In the genomic region with DNA sequence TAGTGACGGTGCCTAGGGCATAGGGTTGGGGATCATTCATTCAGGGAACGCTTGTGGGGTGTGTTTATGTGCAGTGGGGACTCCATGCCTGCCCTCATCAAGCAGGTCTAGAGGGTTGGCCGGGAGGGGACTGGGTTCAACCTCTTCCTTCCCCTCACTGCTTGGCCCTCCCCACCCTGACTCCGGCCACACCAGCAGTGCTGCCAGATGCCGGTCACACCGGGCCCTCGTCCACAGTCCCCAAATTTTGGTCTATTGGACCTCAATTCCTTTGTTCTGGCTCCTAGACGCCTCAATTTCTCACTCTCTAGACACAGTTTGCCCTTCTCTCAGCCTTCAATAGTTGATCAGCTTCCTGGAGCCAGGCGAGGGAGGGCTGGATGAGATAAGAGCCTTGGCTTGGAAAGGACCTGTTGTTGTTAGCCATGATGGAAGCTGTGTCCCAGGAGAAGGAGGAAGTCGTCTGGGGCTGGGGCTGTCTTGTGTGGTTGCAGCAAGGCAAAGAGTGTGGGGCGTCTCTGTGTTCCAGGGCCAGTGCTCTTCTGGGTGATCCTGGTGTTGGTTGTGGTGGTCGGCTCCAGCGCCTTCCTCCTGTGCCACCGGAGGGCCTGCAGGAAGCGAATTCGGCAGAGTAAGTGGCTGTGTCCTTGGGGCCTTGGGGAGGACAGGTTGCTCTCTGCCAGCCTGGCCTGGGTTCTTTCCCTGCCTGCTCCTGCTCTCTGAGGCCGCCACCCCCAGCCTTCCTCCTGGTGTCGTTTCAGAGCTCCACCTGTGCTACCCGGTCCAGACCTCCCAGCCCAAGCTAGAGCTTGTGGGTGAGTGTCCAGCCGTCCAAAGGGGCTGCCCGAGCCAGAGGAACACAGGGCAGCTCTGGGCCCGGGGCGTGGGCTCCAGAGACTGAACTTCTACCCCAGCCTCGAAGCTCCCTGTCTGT, we compare ENCODE assay signal across 1 cellular context.
TF ChIP-seq lines count a peak whose summit lies in the region.

No MANE protein-coding gene starts in this region.

TF ChIP-seq in SK-N-SH treated with all-trans-retinoic acid at 6 μM for 48 hours, 23 proteins besides CTCF, POLR2A, EP300 and RAD21 (continued from another document):
- TF ChIP-seq, protein P1, sequence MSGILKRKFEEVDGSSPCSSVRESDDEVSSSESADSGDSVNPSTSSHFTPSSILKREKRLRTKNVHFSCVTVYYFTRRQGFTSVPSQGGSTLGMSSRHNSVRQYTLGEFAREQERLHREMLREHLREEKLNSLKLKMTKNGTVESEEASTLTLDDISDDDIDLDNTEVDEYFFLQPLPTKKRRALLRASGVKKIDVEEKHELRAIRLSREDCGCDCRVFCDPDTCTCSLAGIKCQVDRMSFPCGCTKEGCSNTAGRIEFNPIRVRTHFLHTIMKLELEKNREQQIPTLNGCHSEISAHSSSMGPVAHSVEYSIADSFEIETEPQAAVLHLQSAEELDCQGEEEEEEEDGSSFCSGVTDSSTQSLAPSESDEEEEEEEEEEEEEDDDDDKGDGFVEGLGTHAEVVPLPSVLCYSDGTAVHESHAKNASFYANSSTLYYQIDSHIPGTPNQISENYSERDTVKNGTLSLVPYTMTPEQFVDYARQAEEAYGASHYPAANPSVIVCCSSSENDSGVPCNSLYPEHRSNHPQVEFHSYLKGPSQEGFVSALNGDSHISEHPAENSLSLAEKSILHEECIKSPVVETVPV (CRISPR knock-in tag; IDR thresholded peaks at IDR 0.05) = no peak
- TF ChIP-seq, protein P2, sequence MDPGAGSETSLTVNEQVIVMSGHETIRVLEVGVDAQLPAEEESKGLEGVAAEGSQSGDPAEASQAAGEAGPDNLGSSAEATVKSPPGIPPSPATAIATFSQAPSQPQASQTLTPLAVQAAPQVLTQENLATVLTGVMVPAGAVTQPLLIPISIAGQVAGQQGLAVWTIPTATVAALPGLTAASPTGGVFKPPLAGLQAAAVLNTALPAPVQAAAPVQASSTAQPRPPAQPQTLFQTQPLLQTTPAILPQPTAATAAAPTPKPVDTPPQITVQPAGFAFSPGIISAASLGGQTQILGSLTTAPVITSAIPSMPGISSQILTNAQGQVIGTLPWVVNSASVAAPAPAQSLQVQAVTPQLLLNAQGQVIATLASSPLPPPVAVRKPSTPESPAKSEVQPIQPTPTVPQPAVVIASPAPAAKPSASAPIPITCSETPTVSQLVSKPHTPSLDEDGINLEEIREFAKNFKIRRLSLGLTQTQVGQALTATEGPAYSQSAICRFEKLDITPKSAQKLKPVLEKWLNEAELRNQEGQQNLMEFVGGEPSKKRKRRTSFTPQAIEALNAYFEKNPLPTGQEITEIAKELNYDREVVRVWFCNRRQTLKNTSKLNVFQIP (CRISPR knock-in tag; IDR thresholded peaks at IDR 0.05; ENCODE audit: borderline replicate concordance, low read depth) = no peak
- TF ChIP-seq ZNF8 (CRISPR knock-in tag; IDR thresholded peaks at IDR 0.05) (no peak), ZFP3 (CRISPR knock-in tag; IDR thresholded peaks at IDR 0.05) (no peak)
